ENCODE assay signal across 15 cellular contexts in genomic region chr10:22700489-22700888, GRCh38. TPM values are rescaled to one million over a fixed set of nuclear protein-coding genes. Genes with fewer than 3 reads are reported as not detected.
DNase-seq lines count a peak whose midpoint lies in the region; ATAC-seq lines count a peak whose summit lies in the region.
"Had no signal": no experiment of that assay in that cellular context is flagged by ENCODE, and none has a peak within 500 bp of the region (broad histone marks: within the 10 kb centered on the region; RNA-seq: fewer than 3 reads in every experiment).

No MANE protein-coding gene starts in this region.

- peaks cover 5% of the 10 kb centered on the region for H3K9me3 Mint-ChIP-seq in activated naive CD4-positive, alpha-beta T cell treated with anti-CD3 and anti-CD28 coated beads, Interleukin-2, amount 50 U/mL, for 24 hours
- no peaks in the 10 kb centered on the region for H3K9me3 Mint-ChIP-seq in activated naive CD4-positive, alpha-beta T cell treated with anti-CD3 and anti-CD28 coated beads for 36 hours
- H3K9me3 Mint-ChIP-seq: activated T-cell treated with anti-CD3 and anti-CD28 coated beads, Interleukin-2, amount 50 U/mL, for 4 hours had no signal

- peak; percentile 38 for ATAC-seq in HG02678 (IDR thresholded peaks at IDR 0.05; ENCODE audit: unreplicated experiment)

- peaks cover 93% of the 10 kb centered on the region for H3K4me1 Mint-ChIP-seq in activated naive CD4-positive, alpha-beta T cell treated with anti-CD3 and anti-CD28 coated beads, Interleukin-2, amount 50 U/mL, for 24 hours
- H3K4me1 Mint-ChIP-seq in activated naive CD4-positive, alpha-beta T cell treated with anti-CD3 and anti-CD28 coated beads for 36 hours (ENCODE audit: low read depth): peaks cover 83% of the 10 kb centered on the region

- H3K36me3 Mint-ChIP-seq in activated naive CD4-positive, alpha-beta T cell treated with anti-CD3 and anti-CD28 coated beads, Interleukin-2, amount 50 U/mL, for 24 hours: peaks cover 15% of the 10 kb centered on the region
- H3K36me3 Mint-ChIP-seq in activated naive CD4-positive, alpha-beta T cell treated with anti-CD3 and anti-CD28 coated beads for 36 hours (ENCODE audit: low read depth): peaks cover 10% of the 10 kb centered on the region

- H3K27me3 Mint-ChIP-seq in activated naive CD4-positive, alpha-beta T cell treated with anti-CD3 and anti-CD28 coated beads, Interleukin-2, amount 50 U/mL, for 24 hours: no peaks in the 10 kb centered on the region
- no peaks in the 10 kb centered on the region for H3K27me3 Mint-ChIP-seq in activated naive CD4-positive, alpha-beta T cell treated with anti-CD3 and anti-CD28 coated beads for 36 hours (ENCODE audit: low read depth)

- DNase-seq in activated naive CD4-positive, alpha-beta T cell treated with anti-CD3 and anti-CD28 coated beads for 36 hours: no peak
- peak; percentile 76 to 78 for DNase-seq in SHP77 (lab: John Stamatoyannopoulos, UW)
- DNase-seq in stimulated activated naive CD4-positive, alpha-beta T cell treated with Interleukin-2 at 50 U/mL for 16 hours (lab: John Stamatoyannopoulos, UW): no peak
- no peak for DNase-seq in NOMO-1 (lab: John Stamatoyannopoulos, UW; ENCODE audit: unreplicated experiment in 2 of 2)
- no peak for DNase-seq in stimulated activated CD4-positive, alpha-beta T cell treated with anti-CD3 and anti-CD28 coated beads, Interleukin-2, amount 100 ng/mL, for 24 hours
- DNase-seq: activated T-cell treated with anti-CD3 and anti-CD28 coated beads, Interleukin-2, amount 50 U/mL, for 4 hours; brain microvascular endothelial cell; stimulated activated CD4-positive, alpha-beta T cell treated with anti-CD3 and anti-CD28 coated beads, Interleukin-4, amount 100 ng/mL, for 24 hours had no signal

- intact Hi-C loops in activated naive CD4-positive, alpha-beta T cell treated with anti-CD3 and anti-CD28 coated beads for 36 hours (cut with micrococcal nuclease): no loop called here

- H3K4me3 ChIP-seq in stomach smooth muscle (ENCODE audit: low read length in 2 of 2): no peak overlapping the region
- H3K4me3 ChIP-seq: hepatocyte, lung, suprapubic skin had no signal

- H3K27ac ChIP-seq in stomach smooth muscle (ENCODE audit: low read length): peak overlapping the region; percentile 69
- H3K27ac ChIP-seq: brain microvascular endothelial cell, epithelial cell of prostate, hepatocyte, suprapubic skin had no signal

- CTCF ChIA-PET in activated naive CD4-positive, alpha-beta T cell treated with anti-CD3 and anti-CD28 coated beads for 36 hours (lab: Charles Lee): no interaction called here

- no peaks in the 10 kb centered on the region for H3K9me3 ChIP-seq in stomach smooth muscle (ENCODE audit: control insufficient read depth in 2 of 2, low read length in 2 of 2)
- H3K9me3 ChIP-seq: suprapubic skin had no signal

- peaks cover 44% of the 10 kb centered on the region for H3K4me1 ChIP-seq in stomach smooth muscle (ENCODE audit: control insufficient read depth, insufficient read depth, low read length)

- H3K4me3 Mint-ChIP-seq in activated naive CD4-positive, alpha-beta T cell treated with anti-CD3 and anti-CD28 coated beads, Interleukin-2, amount 50 U/mL, for 24 hours: no peak overlapping the region
- no peak overlapping the region for H3K4me3 Mint-ChIP-seq in activated naive CD4-positive, alpha-beta T cell treated with anti-CD3 and anti-CD28 coated beads for 36 hours
- H3K4me3 Mint-ChIP-seq: activated T-cell treated with anti-CD3 and anti-CD28 coated beads, Interleukin-2, amount 50 U/mL, for 4 hours had no signal

- no peaks in the 10 kb centered on the region for H3K27me3 ChIP-seq in stomach smooth muscle (ENCODE audit: control insufficient read depth in 1 of 2, insufficient read depth in 2 of 2, low read length in 2 of 2)
- H3K27me3 ChIP-seq: brain microvascular endothelial cell, hepatocyte, suprapubic skin had no signal

- no peaks in the 10 kb centered on the region for H3K36me3 ChIP-seq in stomach smooth muscle (ENCODE audit: control insufficient read depth in 2 of 2, insufficient read depth in 2 of 2, low read length in 2 of 2)
- H3K36me3 ChIP-seq: brain microvascular endothelial cell, suprapubic skin had no signal

- H3K27ac Mint-ChIP-seq in activated naive CD4-positive, alpha-beta T cell treated with anti-CD3 and anti-CD28 coated beads, Interleukin-2, amount 50 U/mL, for 24 hours: peak overlapping the region; percentile 57
- H3K27ac Mint-ChIP-seq in activated naive CD4-positive, alpha-beta T cell treated with anti-CD3 and anti-CD28 coated beads for 36 hours: no peak overlapping the region

- H3K9ac ChIP-seq in stomach smooth muscle (ENCODE audit: low read length in 2 of 2): no peak overlapping the region

RNA-seq across cellular contexts. Expression of gene PIP4K2A, which starts 13.9 kb away (rescaled TPM):
- 10 to 100 TPM; 68.0 to 74.1 TPM for total RNA-seq in activated naive CD4-positive, alpha-beta T cell treated with anti-CD3 and anti-CD28 coated beads for 36 hours

Comparison
In these comparisons a context has a peak if more than half of its experiments do, and no peak if none do; other contexts are left out.
1. DNase-seq: peak in SHP77 (2 of 2); none in activated naive CD4-positive, alpha-beta T cell treated with anti-CD3 and anti-CD28 coated beads for 36 hours (single experiment), stimulated activated naive CD4-positive, alpha-beta T cell treated with Interleukin-2 at 50 U/mL for 16 hours (single experiment), NOMO-1 (0 of 2) and stimulated activated CD4-positive, alpha-beta T cell treated with anti-CD3 and anti-CD28 coated beads, Interleukin-2, amount 100 ng/mL, for 24 hours (0 of 2).